1 cellular context compared by ENCODE assay signal in genomic region chr2:223019987-223020717, GRCh38.
TF ChIP-seq lines count a peak whose summit lies in the region.

No MANE protein-coding gene starts in this region.

TF ChIP-seq in GM23338, 12 proteins besides CTCF, POLR2A, EP300 and RAD21 (continued from another document):
- TF ChIP-seq ZNF462 (CRISPR knock-in tag; IDR thresholded peaks at IDR 0.05) (no peak), CREB1 (CRISPR knock-in tag; IDR thresholded peaks at IDR 0.05; ENCODE audit: low read depth) (no peak), JUNB (IDR thresholded peaks at IDR 0.05; ENCODE audit: unreplicated experiment) (no peak), ZNF114 (CRISPR knock-in tag; IDR thresholded peaks at IDR 0.05) (no peak), REST (IDR thresholded peaks at IDR 0.05; ENCODE audit: unreplicated experiment) (no peak), ETS1 (IDR thresholded peaks at IDR 0.05) (no peak)
